Comparison of ENCODE assay signal across 7 cellular contexts in the genomic region with DNA sequence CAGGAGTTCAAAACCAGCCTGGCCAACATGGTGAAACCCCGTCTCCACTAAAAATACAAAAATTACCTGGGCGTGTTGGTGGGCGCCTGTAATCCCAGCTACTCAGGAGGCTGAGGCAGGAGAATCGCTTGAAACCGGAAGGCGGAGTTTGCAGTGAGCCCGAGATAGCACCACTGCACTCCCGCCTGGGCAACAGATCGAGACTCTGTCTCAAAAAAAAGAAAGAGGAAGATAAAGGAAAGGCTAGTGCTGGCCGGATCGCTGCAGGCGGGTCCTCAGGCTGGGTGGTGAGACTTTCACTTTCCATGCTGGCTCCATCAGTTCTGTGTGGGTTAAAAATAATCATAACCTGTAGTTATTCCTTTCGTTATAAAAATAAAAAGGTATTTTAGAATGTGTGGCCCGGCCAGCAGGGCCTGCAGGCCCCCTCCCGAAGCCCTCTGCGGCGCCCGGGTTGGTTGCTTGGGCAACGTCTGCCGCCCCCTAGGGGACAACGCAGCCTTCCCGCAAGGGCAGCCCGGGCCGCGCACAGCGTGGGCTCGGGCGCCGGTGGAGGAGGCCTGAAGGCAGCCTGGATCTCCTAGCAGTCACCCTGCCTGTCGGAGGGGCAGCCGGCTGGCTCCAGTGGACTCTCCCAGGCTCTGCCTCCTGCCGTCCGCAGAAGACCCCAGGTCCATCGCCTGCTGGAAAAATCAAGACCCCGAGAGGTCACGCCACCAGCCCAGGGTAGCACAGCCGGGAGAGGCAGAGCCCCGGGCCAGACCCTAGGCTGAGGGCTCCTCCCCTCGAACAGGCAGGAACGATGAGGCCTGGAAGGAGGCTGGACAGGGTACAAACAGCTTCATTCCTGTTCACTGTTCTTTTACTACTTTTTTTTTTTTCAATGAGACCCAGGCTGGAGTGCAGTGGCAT.
DNase-seq lines count a peak whose midpoint lies in the region; ATAC-seq and TF ChIP-seq lines count a peak whose summit lies in the region.

No MANE protein-coding gene starts in this region.

- peak; percentile 69 for TF ChIP-seq CTCF in astrocyte of the cerebellum (IDR thresholded peaks at IDR 0.05; ENCODE audit: low read depth, low read length, missing control alignments)

- DNase-seq in T-helper 9 cell (peak; percentile 60), astrocyte of the cerebellum (ENCODE audit: low read depth) (no peak), iris pigment epithelial cell (ENCODE audit: low read depth) (peak; percentile 51), NCI-H446 treated with DMSO at 0.1 percent for 48 hours (lab: John Stamatoyannopoulos, UW) (no peak)
- peak; percentile 71 for DNase-seq in stimulated activated CD4-positive, alpha-beta T cell treated with anti-CD3 and anti-CD28 coated beads, Interleukin-1b, Interleukin-23, amount 100 ng/mL, for 48 hours

- in situ Hi-C loops in astrocyte of the cerebellum (cut with HindIII; ENCODE audit: low sequenced_read_pairs): no loop called here

- H3K4me3 ChIP-seq in astrocyte of the cerebellum (ENCODE audit: low read depth, low read length): no peak overlapping the region

- ATAC-seq in GM18909 (IDR thresholded peaks at IDR 0.05; ENCODE audit: poor library complexity, unreplicated experiment) (peak; percentile 93), HG03103 (IDR thresholded peaks at IDR 0.05; ENCODE audit: low read depth, unreplicated experiment) (peak; percentile 75)

Comparison
In these comparisons a context has a peak if more than half of its experiments do, and no peak if none do; other contexts are left out.
1. DNase-seq: peak in T-helper 9 cell (single experiment), iris pigment epithelial cell (single experiment) and stimulated activated CD4-positive, alpha-beta T cell treated with anti-CD3 and anti-CD28 coated beads, Interleukin-1b, Interleukin-23, amount 100 ng/mL, for 48 hours (single experiment); none in astrocyte of the cerebellum (single experiment) and NCI-H446 treated with DMSO at 0.1 percent for 48 hours (single experiment).